12 cellular contexts compared by ENCODE assay signal in the genomic region with DNA sequence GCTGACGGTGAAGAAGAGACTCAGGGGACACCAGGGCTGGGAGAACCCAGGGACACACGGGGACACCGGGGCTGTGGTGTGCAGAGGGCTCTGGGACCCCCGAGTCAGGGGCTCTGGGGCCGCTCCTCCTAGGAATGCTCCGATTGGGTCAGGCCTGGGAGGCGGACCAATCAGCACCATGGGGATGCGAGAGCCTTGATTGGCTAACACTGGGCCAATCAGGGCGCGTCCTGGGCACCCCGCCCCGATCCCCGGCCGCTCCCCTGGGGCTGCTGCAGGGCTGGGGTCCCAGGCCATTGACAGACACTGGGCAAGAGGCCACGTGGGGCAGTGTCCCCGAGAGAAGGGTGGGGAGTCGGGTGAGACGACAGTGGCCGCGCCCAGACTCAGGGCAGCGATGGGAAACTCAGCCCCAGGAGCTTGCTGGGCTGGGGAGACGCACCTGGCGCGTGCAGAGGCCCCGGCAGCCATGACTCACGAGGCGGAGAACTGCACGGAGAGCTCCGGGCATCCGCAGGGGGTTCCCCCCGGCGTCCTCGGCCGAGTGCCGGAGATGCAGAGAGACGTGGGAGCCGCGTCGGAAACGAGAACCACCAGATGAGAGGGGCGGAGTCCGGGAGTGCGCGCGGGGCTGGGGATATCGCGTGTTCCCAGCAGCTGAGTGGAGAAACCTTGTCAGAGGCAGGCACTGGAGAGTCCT. TPM values are rescaled to one million over a fixed set of nuclear protein-coding genes. Genes with fewer than 3 reads are reported as not detected.
DNase-seq lines count a peak whose midpoint lies in the region; ATAC-seq, FAIRE-seq and TF ChIP-seq lines count a peak whose summit lies in the region.
"Not testable (repeated sequence)": the region's sequence is repeated elsewhere in the genome, so short reads cannot be mapped to it uniquely, and the experiment has no call there.
"Had no signal": no experiment of that assay in that cellular context is flagged by ENCODE, and none has a peak within 500 bp of the region (broad histone marks: within the 10 kb centered on the region; RNA-seq: fewer than 3 reads in every experiment).

No MANE protein-coding gene starts in this region.

- H3K9me3 ChIP-seq in A549; PC-3 (ENCODE audit: low read length); psoas muscle: not testable (repeated sequence)

- TF ChIP-seq RAD21 in A549 (conservative IDR thresholded peaks at IDR 0.05 in 1 of 2, IDR thresholded peaks at IDR 0.05 in 1 of 2) = not testable (repeated sequence)

- WGBS in A549 (ENCODE audit: missing lambda C conversion rate) = no CpG with 5 or more reads among the region's 47 CpGs
- WGBS in psoas muscle, 3 donors = no CpG with 5 or more reads among the region's 47 CpGs

- H3K4me1 ChIP-seq in A549; PC-3 (ENCODE audit: insufficient read depth, low read length); foreskin keratinocyte; psoas muscle: not testable (repeated sequence)

- H3K9me3 Mint-ChIP-seq in WTC11; activated T-helper 17 cell treated with anti-CD3 and anti-CD28 coated beads, Interleukin-2, amount 50 U/mL, for 72 hours: not testable (repeated sequence)

- not testable (repeated sequence) for H3K9ac ChIP-seq in PC-3 (ENCODE audit: low read length)

- POLR2A ChIA-PET in A549 (lab: Yijun Ruan, JAX); PC-3 (lab: Charles Lee; ENCODE audit: unreplicated experiment); WTC11 (lab: Charles Lee): not testable (repeated sequence)

- H3K4me1 Mint-ChIP-seq in WTC11; activated T-helper 17 cell treated with anti-CD3 and anti-CD28 coated beads, Interleukin-2, amount 50 U/mL, for 72 hours: not testable (repeated sequence)

- H3K27me3 Mint-ChIP-seq in WTC11 (ENCODE audit: low read depth); activated T-helper 17 cell treated with anti-CD3 and anti-CD28 coated beads, Interleukin-2, amount 50 U/mL, for 72 hours: not testable (repeated sequence)

- not testable (repeated sequence) for H3K27ac ChIP-seq in A549; PC-3 (ENCODE audit: low read length); foreskin keratinocyte; psoas muscle

- not testable (repeated sequence) for TF ChIP-seq POLR2A in A549 (IDR thresholded peaks at IDR 0.05; ENCODE audit: low read length)

- not testable (repeated sequence) for H3K36me3 Mint-ChIP-seq in WTC11; activated T-helper 17 cell treated with anti-CD3 and anti-CD28 coated beads, Interleukin-2, amount 50 U/mL, for 72 hours (ENCODE audit: low read depth)

- not testable (repeated sequence) for H3K4me3 ChIP-seq in A549; PC-3 (ENCODE audit: low read length); psoas muscle

- H3K27me3 ChIP-seq in PC-3 (ENCODE audit: low read length); foreskin keratinocyte; psoas muscle (ENCODE audit: insufficient read depth in 3 of 3, low read length in 2 of 3): not testable (repeated sequence)

- H3F3A ChIP-seq in PC-3 (ENCODE audit: low read length, unreplicated experiment) = not testable (repeated sequence)

- not testable (repeated sequence) for H3K79me2 ChIP-seq in PC-3 (ENCODE audit: low read length)

- ATAC-seq in A549 (peak; percentile 56 to 83), PC-3 (peak; percentile 80), WTC11 (peak; percentile 73), foreskin keratinocyte (peak; percentile 33), left ventricle myocardium superior (peak; percentile 52), psoas muscle (peak in 3 of 4 donors; percentile 32 to 45 (median 37))
- ATAC-seq in activated T-helper 17 cell treated with anti-CD3 and anti-CD28 coated beads, Interleukin-2, amount 50 U/mL, for 72 hours (replicated peaks) = peak; percentile 62

- intact Hi-C loops in PC-3 (cut with micrococcal nuclease); left ventricle myocardium superior (cut with micrococcal nuclease); psoas muscle (cut with DNase I): not testable (repeated sequence)

- H4K20me1 ChIP-seq in PC-3 (ENCODE audit: low read length) = not testable (repeated sequence)

- FAIRE-seq in A549 (lab: Jason Lieb, UNC) = not testable (repeated sequence)

- TF ChIP-seq EP300 in A549 (IDR thresholded peaks at IDR 0.05) = not testable (repeated sequence)

- CTCF ChIA-PET in A549 (lab: Yijun Ruan, JAX); PC-3 (lab: Charles Lee); WTC11 (lab: Charles Lee): not testable (repeated sequence)

- BruUV-seq in PC-3 (replicated peaks; lab: Mats Ljungman, UMichigan) = not testable (repeated sequence)

- not testable (repeated sequence) for DNase-seq in A549 (ENCODE audit: low read depth in 1 of 2, low spot score in 1 of 2); PC-3; WTC11 (ENCODE audit: low spot score); foreskin keratinocyte; left ventricle myocardium superior; psoas muscle

- not testable (repeated sequence) for H2AFZ ChIP-seq in PC-3 (ENCODE audit: low read length)

- not testable (repeated sequence) for H3K27ac Mint-ChIP-seq in WTC11; activated T-helper 17 cell treated with anti-CD3 and anti-CD28 coated beads, Interleukin-2, amount 50 U/mL, for 72 hours

- TF ChIP-seq CTCF in A549 (IDR thresholded peaks at IDR 0.05); PC-3 (conservative IDR thresholded peaks at IDR 0.05; ENCODE audit: low read depth, low read length); WTC11 (IDR thresholded peaks at IDR 0.05); foreskin keratinocyte (conservative IDR thresholded peaks at IDR 0.05); psoas muscle (IDR thresholded peaks at IDR 0.05): not testable (repeated sequence)

- H3K4me3 Mint-ChIP-seq in WTC11; activated T-helper 17 cell treated with anti-CD3 and anti-CD28 coated beads, Interleukin-2, amount 50 U/mL, for 72 hours: not testable (repeated sequence)

- not testable (repeated sequence) for H3K9me2 ChIP-seq in PC-3 (replicated peaks; ENCODE audit: low read length)

- H3K36me3 ChIP-seq in PC-3 (ENCODE audit: low read depth, low read length); psoas muscle (ENCODE audit: insufficient read depth in 1 of 2, low read depth in 1 of 2): not testable (repeated sequence)

- not testable (repeated sequence) for H3K4me2 ChIP-seq in A549; PC-3 (ENCODE audit: low read length)

RNA-seq across cellular contexts. Expression of a gene that starts 2.2 kb away (rescaled TPM):
- polyA plus RNA-seq in A549 (2011; rRNA removed) (not detected in 2 replicates), A549 (2017; fragmentation: RNase III; extraction: RNeasy Plus Mini Kit Qiagen cat#74134 plus additional on column Dnase treatment) (not detected in 3 replicates), foreskin keratinocyte (not detected in 2 replicates), psoas muscle (1 to 10 TPM; 1.9 to 6.1 (median 2.7) TPM)
- polyA plus RNA-seq in A549 (2012; cell fraction: cytosol; rRNA removed) = not detected in 2 replicates
- polyA plus RNA-seq in A549 (2012; cell fraction: nucleus; rRNA removed) = 0.06 TPM in 1 of 2 replicates, not detected in the other
- polyA minus RNA-seq in A549 (2011; rRNA and poly(A)+ RNA removed) = not detected in 2 replicates
- total RNA-seq in PC-3 (2014; rRNA removed) (not detected in 2 replicates), WTC11 (2021) (0.18 to 0.44 TPM in 2 of 3 replicates, not detected in the other), foreskin keratinocyte (not detected in 2 replicates), left ventricle myocardium superior (7.3 TPM), psoas muscle (10 to 100 TPM in 1 of 4 donors, 1 to 10 TPM in 3; 3.2 to 14.2 (median 4.6) TPM)
- not detected for total RNA-seq in activated T-helper 17 cell treated with anti-CD3 and anti-CD28 coated beads, Interleukin-2, amount 50 U/mL, for 72 hours
- total RNA-seq: Caco-2; CD8-positive, alpha-beta memory T cell; H1; HFFc6; HT1080 had no signal
- polyA plus RNA-seq: CD8-positive, alpha-beta memory T cell had no signal

RNA-seq across cellular contexts. Expression of a gene that starts 7.1 kb away (rescaled TPM):
- not detected in 2 replicates for polyA plus RNA-seq in A549 (2011; rRNA removed)
- 0.13 and 0.14 TPM in 2 replicates for polyA plus RNA-seq in A549 (2012; cell fraction: cytosol; rRNA removed)
- 0.23 TPM in 2 replicates for polyA plus RNA-seq in A549 (2012; cell fraction: nucleus; rRNA removed)
- 0.08 TPM in 1 of 3 replicates, not detected in the others for polyA plus RNA-seq in A549 (2017; fragmentation: RNase III; extraction: RNeasy Plus Mini Kit Qiagen cat#74134 plus additional on column Dnase treatment)
- not detected in 2 replicates for polyA minus RNA-seq in A549 (2011; rRNA and poly(A)+ RNA removed)
- total RNA-seq in PC-3 (2014; rRNA removed) = not detected in 2 replicates
- not detected in 3 replicates for total RNA-seq in WTC11 (2021)
- total RNA-seq in activated T-helper 17 cell treated with anti-CD3 and anti-CD28 coated beads, Interleukin-2, amount 50 U/mL, for 72 hours = not detected
- not detected in 2 replicates for total RNA-seq in foreskin keratinocyte
- not detected in 2 replicates for polyA plus RNA-seq in foreskin keratinocyte
- not detected for total RNA-seq in left ventricle myocardium superior
- total RNA-seq in psoas muscle = not detected
- polyA plus RNA-seq in psoas muscle = under 1 TPM in 1 of 3 donors, not detected in 2; 0.08 TPM
- total RNA-seq: Caco-2; CD8-positive, alpha-beta memory T cell; H1; HT1080 had no signal
- polyA plus RNA-seq: CD8-positive, alpha-beta memory T cell; H1 had no signal

RNA-seq across cellular contexts. Expression of a gene that starts 8.3 kb away (rescaled TPM):
- not detected in 2 replicates for polyA plus RNA-seq in A549 (2011; rRNA removed)
- polyA plus RNA-seq in A549 (2012; cell fraction: cytosol; rRNA removed) = 0.04 TPM in 1 of 2 replicates, not detected in the other
- polyA plus RNA-seq in A549 (2012; cell fraction: nucleus; rRNA removed) = not detected in 2 replicates
- not detected in 3 replicates for polyA plus RNA-seq in A549 (2017; fragmentation: RNase III; extraction: RNeasy Plus Mini Kit Qiagen cat#74134 plus additional on column Dnase treatment)
- not detected in 2 replicates for polyA minus RNA-seq in A549 (2011; rRNA and poly(A)+ RNA removed)
- total RNA-seq in PC-3 (2014; rRNA removed) = not detected in 2 replicates
- total RNA-seq in WTC11 (2021) = 0.53 TPM in 1 of 3 replicates, not detected in the others
- total RNA-seq in activated T-helper 17 cell treated with anti-CD3 and anti-CD28 coated beads, Interleukin-2, amount 50 U/mL, for 72 hours = under 1 TPM; 0.29 to 0.32 TPM
- total RNA-seq in foreskin keratinocyte = not detected in 2 replicates
- polyA plus RNA-seq in foreskin keratinocyte = not detected in 2 replicates
- total RNA-seq in left ventricle myocardium superior = 4.3 TPM
- total RNA-seq in psoas muscle = 1 to 10 TPM; 1.3 to 8.9 (median 6.0) TPM
- polyA plus RNA-seq in psoas muscle = 1 to 10 TPM; 1.6 to 5.0 (median 2.6) TPM
- total RNA-seq: Caco-2; CD8-positive, alpha-beta memory T cell; H1; HFFc6; HT1080 had no signal
- polyA plus RNA-seq: CD8-positive, alpha-beta memory T cell had no signal

RNA-seq across cellular contexts. Expression of a gene that starts 23.7 kb away (rescaled TPM):
- polyA plus RNA-seq in A549 (2011; rRNA removed) = not detected in 2 replicates
- polyA plus RNA-seq in A549 (2012; cell fraction: cytosol; rRNA removed) = not detected in 2 replicates
- polyA plus RNA-seq in A549 (2012; cell fraction: nucleus; rRNA removed) = not detected in 2 replicates
- not detected in 3 replicates for polyA plus RNA-seq in A549 (2017; fragmentation: RNase III; extraction: RNeasy Plus Mini Kit Qiagen cat#74134 plus additional on column Dnase treatment)
- polyA minus RNA-seq in A549 (2011; rRNA and poly(A)+ RNA removed) = not detected in 2 replicates
- total RNA-seq in PC-3 (2014; rRNA removed) = not detected in 2 replicates
- 0.31 to 1.5 TPM (median 0.94 TPM) in 3 replicates for total RNA-seq in WTC11 (2021)
- not detected for total RNA-seq in activated T-helper 17 cell treated with anti-CD3 and anti-CD28 coated beads, Interleukin-2, amount 50 U/mL, for 72 hours
- not detected in 2 replicates for total RNA-seq in foreskin keratinocyte
- polyA plus RNA-seq in foreskin keratinocyte = not detected in 2 replicates
- total RNA-seq in left ventricle myocardium superior = 0.50 TPM
- total RNA-seq in psoas muscle = under 1 TPM in 1 of 4 donors, not detected in 3; 0.90 TPM
- under 1 TPM; 0.09 to 0.27 (median 0.10) TPM for polyA plus RNA-seq in psoas muscle
- total RNA-seq: Caco-2; CD8-positive, alpha-beta memory T cell; H1; HFFc6; HT1080 had no signal
- polyA plus RNA-seq: CD8-positive, alpha-beta memory T cell had no signal
